In the genomic region with DNA sequence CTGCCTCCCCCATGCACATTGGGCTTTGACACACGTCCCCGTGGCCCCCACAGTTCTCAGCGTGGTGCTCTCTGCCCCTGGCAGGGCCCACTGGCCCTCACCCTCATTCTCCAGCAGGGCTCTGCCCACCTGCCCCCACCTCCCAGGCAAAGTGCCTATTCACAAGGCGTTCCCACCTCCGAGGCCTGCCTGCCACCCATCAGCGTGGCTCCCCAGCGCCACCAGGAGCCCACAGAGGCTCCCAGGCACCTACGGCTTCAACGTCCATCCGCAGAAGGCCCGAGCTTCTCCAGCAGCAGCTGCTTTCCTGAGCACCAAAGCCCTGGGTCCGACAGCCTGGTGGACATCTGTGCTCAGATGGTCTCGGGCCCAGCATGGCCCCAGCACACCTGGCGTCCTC, we compare ENCODE assay signal across 16 cellular contexts.
"Had no signal": no experiment of that assay in that cellular context is flagged by ENCODE, and none has a peak within 500 bp of the region (broad histone marks: within the 10 kb centered on the region; RNA-seq: fewer than 3 reads in every experiment).

No MANE protein-coding gene starts in this region.

- H3K4me1 Mint-ChIP-seq: activated naive CD4-positive, alpha-beta T cell treated with anti-CD3 and anti-CD28 coated beads, Interleukin-2, amount 10 ng/mL, durations not matched to agents 7 days and 5 days; naive thymus-derived CD4-positive, alpha-beta T cell had no signal

- H3K4me3 ChIP-seq: cardiac muscle cell, colonic mucosa, gastroesophageal sphincter, hepatocyte, lung, suprapubic skin had no signal

- H3K36me3 Mint-ChIP-seq: activated naive CD4-positive, alpha-beta T cell treated with anti-CD3 and anti-CD28 coated beads, Interleukin-2, amount 10 ng/mL, durations not matched to agents 7 days and 5 days; naive thymus-derived CD4-positive, alpha-beta T cell had no signal

- H3K4me1 ChIP-seq: colonic mucosa, gastroesophageal sphincter, suprapubic skin had no signal

- H3K27ac Mint-ChIP-seq: activated naive CD4-positive, alpha-beta T cell treated with anti-CD3 and anti-CD28 coated beads, Interleukin-2, amount 10 ng/mL, durations not matched to agents 7 days and 5 days; activated T-helper 2 cell treated with anti-CD3 and anti-CD28 coated beads, Interferon-gamma antibody, Interleukin-2, Interleukin-4, amounts not matched to agents 10 μg/mL and 5 μg/mL and 100 μg/mL, durations not matched to agents 14 hours and 24 hours and 36 hours; naive thymus-derived CD4-positive, alpha-beta T cell; T-helper 1 cell treated with Interleukin-12 subunit alpha and Interleukin-12 subunit beta and Interleukin-4 antibody, amounts not matched to agents 30 μg/mL and 1 μg/mL, for 36 hours had no signal

- H3K9me3 Mint-ChIP-seq: activated T-helper 2 cell treated with anti-CD3 and anti-CD28 coated beads, Interferon-gamma antibody, Interleukin-2, Interleukin-4, amounts not matched to agents 10 μg/mL and 5 μg/mL and 100 μg/mL, durations not matched to agents 14 hours and 24 hours and 36 hours; T-helper 1 cell treated with Interleukin-12 subunit alpha and Interleukin-12 subunit beta and Interleukin-4 antibody, amounts not matched to agents 30 μg/mL and 1 μg/mL, for 36 hours had no signal

- DNase-seq: activated CD4-positive, alpha-beta T cell treated with anti-CD3 and anti-CD28 coated beads, Interleukin-2, amount 50 U/mL, for 1 hour; activated naive CD4-positive, alpha-beta T cell treated with anti-CD3 and anti-CD28 coated beads, Interleukin-2, amount 10 ng/mL, durations not matched to agents 7 days and 5 days; activated T-cell treated with anti-CD3 and anti-CD28 coated beads for 4 hours; colonic mucosa; effector CD4-positive, alpha-beta T cell; naive thymus-derived CD4-positive, alpha-beta T cell; occipital lobe; stimulated activated CD4-positive, alpha-beta T cell treated with anti-CD3 and anti-CD28 coated beads, Interleukin-2, amount 100 ng/mL, for 48 hours; stimulated activated naive CD4-positive, alpha-beta T cell treated with Interleukin-2 at 50 U/mL for 16 hours had no signal

- H2AFZ ChIP-seq: hepatocyte had no signal

- H3K4me2 ChIP-seq: hepatocyte had no signal

- H3K36me3 ChIP-seq: cardiac muscle cell, colonic mucosa, gastroesophageal sphincter, suprapubic skin had no signal

- H3K27me3 Mint-ChIP-seq: activated naive CD4-positive, alpha-beta T cell treated with anti-CD3 and anti-CD28 coated beads, Interleukin-2, amount 10 ng/mL, durations not matched to agents 7 days and 5 days had no signal

- H3K9me3 ChIP-seq: colonic mucosa, gastroesophageal sphincter, suprapubic skin had no signal

- H3K27me3 ChIP-seq: colonic mucosa, hepatocyte had no signal

- H3K27ac ChIP-seq: cardiac muscle cell, colonic mucosa, gastroesophageal sphincter, hepatocyte, suprapubic skin had no signal

- H3K4me3 Mint-ChIP-seq: activated naive CD4-positive, alpha-beta T cell treated with anti-CD3 and anti-CD28 coated beads, Interleukin-2, amount 10 ng/mL, durations not matched to agents 7 days and 5 days; T-helper 1 cell treated with Interleukin-12 subunit alpha and Interleukin-12 subunit beta and Interleukin-4 antibody, amounts not matched to agents 30 μg/mL and 1 μg/mL, for 36 hours had no signal
